Comparison of ENCODE assay signal across 13 cellular contexts in genomic region chr10:113945075-113945686, GRCh38.
A peak's percentile ranks its signal among the peaks of the same experiment; 100 is the strongest.
DNase-seq lines count a peak whose midpoint lies in the region; ATAC-seq and TF ChIP-seq lines count a peak whose summit lies in the region.
"Had no signal": no experiment of that assay in that cellular context is flagged by ENCODE, and none has a peak within 500 bp of the region (broad histone marks: within the 10 kb centered on the region; RNA-seq: fewer than 3 reads in every experiment).

No MANE protein-coding gene starts in this region.

- H3K4me3 ChIP-seq in colonic mucosa (no peak overlapping the region), lower lobe of right lung (no peak overlapping the region), HAP-1 (no peak overlapping the region)
- H3K4me3 ChIP-seq: BLaER1, K562 had no signal

- ATAC-seq in lower lobe of right lung: peak; percentile 61 to 74
- ATAC-seq: K562; stimulated activated naive CD8-positive, alpha-beta T cell treated with anti-CD3 and anti-CD28 coated beads, Interleukin-15, Interleukin-2, amounts not matched to agents 100 U/mL and 50 U/mL, for 24 hours had no signal

- no peak for TF ChIP-seq CTCF in colonic mucosa (IDR thresholded peaks at IDR 0.05)
- no peak for TF ChIP-seq CTCF in lower lobe of right lung (IDR thresholded peaks at IDR 0.05)

- no peaks in the 10 kb centered on the region for H3K4me1 ChIP-seq in colonic mucosa
- peaks cover 30% of the 10 kb centered on the region for H3K4me1 ChIP-seq in lower lobe of right lung
- H3K4me1 ChIP-seq in HAP-1: no peaks in the 10 kb centered on the region

- DNase-seq in AG08395 (ENCODE audit: low spot score): peak; percentile 60
- peak; percentile 83 for DNase-seq in LoVo (ENCODE audit: low spot score)
- peak; percentile 68 for DNase-seq in colonic mucosa
- DNase-seq in lower lobe of right lung: peak; percentile 55
- no peak for DNase-seq in C1 segment of cervical spinal cord (lab: John Stamatoyannopoulos, UW)
- DNase-seq in HAP-1 (ENCODE audit: low spot score in 2 of 2): no peak
- DNase-seq in NCI-H510A (lab: John Stamatoyannopoulos, UW): no peak
- no peak for DNase-seq in NCI-H446 treated with DMSO at 0.1 percent for 48 hours (lab: John Stamatoyannopoulos, UW)
- DNase-seq: aorta; NCI-H345; stimulated activated naive CD8-positive, alpha-beta T cell treated with anti-CD3 and anti-CD28 coated beads, Interleukin-15, Interleukin-2, amounts not matched to agents 100 U/mL and 50 U/mL, for 24 hours had no signal

- H3K36me3 ChIP-seq in colonic mucosa (no peaks in the 10 kb centered on the region), lower lobe of right lung (no peaks in the 10 kb centered on the region), HAP-1 (replicated peaks) (no peaks in the 10 kb centered on the region)
- H3K36me3 ChIP-seq: BLaER1 had no signal

- H3K9me3 ChIP-seq in colonic mucosa (no peaks in the 10 kb centered on the region), lower lobe of right lung (no peaks in the 10 kb centered on the region), HAP-1 (no peaks in the 10 kb centered on the region)

- intact Hi-C loops in colonic mucosa (cut with DNase I) (no loop called here), lower lobe of right lung (cut with DNase I) (no loop called here)

- H3K27me3 ChIP-seq in colonic mucosa (no peaks in the 10 kb centered on the region), lower lobe of right lung (ENCODE audit: low read depth) (no peaks in the 10 kb centered on the region), HAP-1 (ENCODE audit: low read depth) (no peaks in the 10 kb centered on the region)
- H3K27me3 ChIP-seq: BLaER1 had no signal

- in situ Hi-C loops in HAP-1 (cut with MboI; ENCODE audit: low sequenced_read_pairs): no loop called here

- H3K27ac ChIP-seq in colonic mucosa: no peak overlapping the region
- peak overlapping the region; percentile 70 for H3K27ac ChIP-seq in lower lobe of right lung
- H3K27ac ChIP-seq: BLaER1 had no signal

- peak overlapping the region in 1 of 2 donors; percentile 12 for H3K9ac ChIP-seq in colonic mucosa (ENCODE audit: low read depth in 2 of 2, low read length in 2 of 2)
- H3K9ac ChIP-seq: BLaER1 had no signal

Comparison
In these comparisons a context has a peak if more than half of its experiments do, and no peak if none do; other contexts are left out.
1. DNase-seq: peak in AG08395 (single experiment), LoVo (single experiment), colonic mucosa (single experiment) and lower lobe of right lung (single experiment); none in C1 segment of cervical spinal cord (0 of 14), HAP-1 (0 of 2), NCI-H510A (single experiment) and NCI-H446 treated with DMSO at 0.1 percent for 48 hours (single experiment).